In genomic region chr13:42970824-42971669, GRCh38 we compare ENCODE assay signal across 8 cellular contexts. TPM values are rescaled to one million over a fixed set of nuclear protein-coding genes. Genes with fewer than 3 reads are reported as not detected.
DNase-seq lines count a peak whose midpoint lies in the region; ATAC-seq, FAIRE-seq and TF ChIP-seq lines count a peak whose summit lies in the region.

No MANE protein-coding gene starts in this region.

- no peaks in the 10 kb centered on the region for H4K20me1 ChIP-seq in keratinocyte (ENCODE audit: control insufficient read depth, extremely low read depth, insufficient read depth, low read length)

- no peaks in the 10 kb centered on the region for H3K27me3 ChIP-seq in keratinocyte (ENCODE audit: control insufficient read depth, extremely low read depth, insufficient read depth, low read length)

- no peaks in the 10 kb centered on the region for H3K79me2 ChIP-seq in keratinocyte (ENCODE audit: control insufficient read depth, insufficient read depth, low read length)

- peak overlapping the region in 3 of 5 experiments; percentile 23 to 80 (median 63) for H3K27ac Mint-ChIP-seq in brain

- dilution Hi-C loops in keratinocyte (cut with MboI; ENCODE audit: extremely low pct_ligation_motif_present, low sequenced_read_pairs) = no loop called here

- peaks cover 44% of the 10 kb centered on the region for H3K4me1 Mint-ChIP-seq in brain

- H3K4me3 ChIP-seq in keratinocyte (ENCODE audit: control insufficient read depth in 2 of 3, extremely low read depth in 1 of 3, insufficient read depth in 2 of 3, low read depth in 1 of 3, low read length in 3 of 3) = no peak overlapping the region

- H3K27me3 Mint-ChIP-seq in brain = peaks cover 3% of the 10 kb centered on the region

- H3K4me2 ChIP-seq in keratinocyte (ENCODE audit: control insufficient read depth, extremely low read depth, insufficient read depth, low read depth, low read length) = no peak overlapping the region

- H3K9me3 Mint-ChIP-seq in brain = peaks cover 0 to 2% (median 0%) of the 10 kb centered on the region in 5 experiments

- ATAC-seq in GM18867 (IDR thresholded peaks at IDR 0.05; ENCODE audit: unreplicated experiment) (peak; percentile 71), HG02973 (IDR thresholded peaks at IDR 0.05; ENCODE audit: unreplicated experiment) (no peak)

- H3K36me3 Mint-ChIP-seq in brain = no peaks in the 10 kb centered on the region

- H3K4me3 Mint-ChIP-seq in brain = peak overlapping the region in 2 of 5 experiments; percentile 19 to 43

- peaks cover 18% of the 10 kb centered on the region for H3K4me1 ChIP-seq in keratinocyte (ENCODE audit: control insufficient read depth, extremely low read depth, insufficient read depth, low read length)

- peaks cover 0 to 2% of the 10 kb centered on the region in 2 experiments for H3K36me3 ChIP-seq in keratinocyte (ENCODE audit: control insufficient read depth in 2 of 2, extremely low read depth in 1 of 2, insufficient read depth in 2 of 2, low read length in 2 of 2)

- no peaks in the 10 kb centered on the region for H3K9me1 ChIP-seq in keratinocyte (ENCODE audit: control insufficient read depth, extremely low read depth, insufficient read depth, low read length)

- no peaks in the 10 kb centered on the region for H3K9me3 ChIP-seq in keratinocyte (ENCODE audit: control insufficient read depth, low read depth, low read length)

- DNase-seq in CD1c-positive myeloid dendritic cell (ENCODE audit: extremely low spot score) (peak; percentile 63), HK-2 (ENCODE audit: unreplicated experiment) (peak; percentile 14), SKM-1 treated with dmso at 0.1 percent for 144 hours (lab: John Stamatoyannopoulos, UW; ENCODE audit: unreplicated experiment) (peak; percentile 51), keratinocyte (ENCODE audit: low read depth, low spot score) (no peak)
- peak; percentile 17 for DNase-seq in stimulated activated CD8-positive, alpha-beta memory T cell treated with anti-CD3 and anti-CD28 coated beads, Interleukin-7, amount 100 ng/mL, for 24 hours (ENCODE audit: low read depth)

- no peak overlapping the region for H3K9ac ChIP-seq in keratinocyte (ENCODE audit: control insufficient read depth, extremely low read depth, insufficient read depth, low read length)

- peak; percentile 49 to 75 for TF ChIP-seq CTCF in brain (conservative IDR thresholded peaks at IDR 0.05)
- TF ChIP-seq CTCF in keratinocyte (optimal IDR thresholded peaks at IDR 0.05 in 1 of 3, IDR thresholded peaks at IDR 0.05 in 1 of 3, conservative IDR thresholded peaks at IDR 0.05 in 1 of 3; ENCODE audit: extremely low read depth in 1 of 3, insufficient read depth in 2 of 3, low read length in 3 of 3) = peak; percentile 73 to 79 (median 78)

- H3K27ac ChIP-seq in keratinocyte (ENCODE audit: control insufficient read depth, insufficient read depth, low read length) = no peak overlapping the region

- H2AFZ ChIP-seq in keratinocyte (ENCODE audit: control insufficient read depth, low read length) = peak overlapping the region; percentile 25

- peak; percentile 94 for FAIRE-seq in keratinocyte (lab: Jason Lieb, UNC)

RNA-seq across cellular contexts. Expression of gene EPSTI1, which starts 21.0 kb away (rescaled TPM):
- polyA plus RNA-seq in brain (ENCODE audit: insufficient read depth, low read depth, low replicate concordance) (1.4 TPM), keratinocyte (8.7 to 14.7 TPM (median 13.0 TPM) in 3 replicates)
- polyA plus RNA-seq in keratinocyte (2011; ENCODE audit: low read depth) = 12.8 TPM
- polyA plus RNA-seq in keratinocyte (2011; cell fraction: cytosol; rRNA removed) = 7.6 and 9.5 TPM in 2 replicates
- polyA plus RNA-seq in keratinocyte (2011; cell fraction: nucleus; rRNA removed) = 6.6 and 8.1 TPM in 2 replicates
- polyA plus RNA-seq in keratinocyte (2012; ENCODE audit: low replicate concordance) = 1.4 and 14.5 TPM in 2 replicates
- 1.5 to 7.6 TPM (median 4.0 TPM) in 3 replicates for polyA minus RNA-seq in keratinocyte
- polyA minus RNA-seq in keratinocyte (2011; cell fraction: cytosol; rRNA and poly(A)+ RNA removed) = 15.9 TPM
- 4.0 and 5.0 TPM in 2 replicates for polyA minus RNA-seq in keratinocyte (2011; cell fraction: nucleus; rRNA and poly(A)+ RNA removed)

RNA-seq across cellular contexts. Expression of gene DNAJC15, which starts 52.3 kb away (rescaled TPM):
- 4.0 TPM for polyA plus RNA-seq in brain (ENCODE audit: insufficient read depth, low read depth, low replicate concordance)
- 38.5 to 43.2 TPM (median 39.6 TPM) in 3 replicates for polyA plus RNA-seq in keratinocyte
- polyA plus RNA-seq in keratinocyte (2011; ENCODE audit: low read depth) = 64.8 TPM
- 22.0 and 31.9 TPM in 2 replicates for polyA plus RNA-seq in keratinocyte (2011; cell fraction: cytosol; rRNA removed)
- 13.3 and 14.5 TPM in 2 replicates for polyA plus RNA-seq in keratinocyte (2011; cell fraction: nucleus; rRNA removed)
- polyA plus RNA-seq in keratinocyte (2012; ENCODE audit: low replicate concordance) = 16.7 and 33.0 TPM in 2 replicates
- polyA minus RNA-seq in keratinocyte = 19.0 to 25.1 TPM (median 21.8 TPM) in 3 replicates
- 28.0 TPM for polyA minus RNA-seq in keratinocyte (2011; cell fraction: cytosol; rRNA and poly(A)+ RNA removed)
- polyA minus RNA-seq in keratinocyte (2011; cell fraction: nucleus; rRNA and poly(A)+ RNA removed) = 5.3 and 8.4 TPM in 2 replicates
